In genomic region chr6:11785449-11785951, GRCh38 we compare ENCODE assay signal across 8 cellular contexts. TPM values are rescaled to one million over a fixed set of nuclear protein-coding genes. Genes with fewer than 3 reads are reported as not detected.
DNase-seq lines count a peak whose midpoint lies in the region; ATAC-seq, FAIRE-seq and TF ChIP-seq lines count a peak whose summit lies in the region.

No MANE protein-coding gene starts in this region.

- TF ChIP-seq EP300 in A549 (IDR thresholded peaks at IDR 0.05) = no peak

- 31% methylated on average over 8 of the region's 8 CpGs for WGBS in A549 (ENCODE audit: missing lambda C conversion rate)

- H3K4me3 ChIP-seq in A549 (no peak overlapping the region), dorsolateral prefrontal cortex (no peak overlapping the region)

- H3K9me3 Mint-ChIP-seq in T-helper 1 cell treated with Interleukin-12 subunit alpha and Interleukin-12 subunit beta and Interleukin-4 antibody, amounts not matched to agents 30 μg/mL and 1 μg/mL, for 36 hours = peaks cover 11% of the 10 kb centered on the region

- H3K4me2 ChIP-seq in A549 = peak overlapping the region; percentile 53

- TF ChIP-seq CTCF in A549 (IDR thresholded peaks at IDR 0.05) (no peak), dorsolateral prefrontal cortex (IDR thresholded peaks at IDR 0.05 in 54 of 56, conservative IDR thresholded peaks at IDR 0.05 in 2 of 56; ENCODE audit: low read depth in 1 of 56, partially characterized antibody in 56 of 56) (no peak)

- no peaks in the 10 kb centered on the region for H3K27me3 Mint-ChIP-seq in T-helper 1 cell treated with Interleukin-12 subunit alpha and Interleukin-12 subunit beta and Interleukin-4 antibody, amounts not matched to agents 30 μg/mL and 1 μg/mL, for 36 hours (ENCODE audit: low read depth)

- H3K27me3 ChIP-seq in dorsolateral prefrontal cortex = no peaks in the 10 kb centered on the region

- FAIRE-seq in A549 (lab: Jason Lieb, UNC) = no peak
- FAIRE-seq in urothelium cell line (lab: Jason Lieb, UNC) = no peak

- peak in 1 of 2 experiments; percentile 43; a peak in 3 of 6 replicates for ATAC-seq in A549
- peak; percentile 49 for ATAC-seq in GM18519 (IDR thresholded peaks at IDR 0.05; ENCODE audit: low FRiP score, unreplicated experiment)
- peak; percentile 42 for ATAC-seq in HG03025 (IDR thresholded peaks at IDR 0.05; ENCODE audit: low FRiP score, unreplicated experiment)

- H3K27ac Mint-ChIP-seq in T-helper 1 cell treated with Interleukin-12 subunit alpha and Interleukin-12 subunit beta and Interleukin-4 antibody, amounts not matched to agents 30 μg/mL and 1 μg/mL, for 36 hours = no peak overlapping the region

- TF ChIP-seq RAD21 in A549 (conservative IDR thresholded peaks at IDR 0.05 in 1 of 2, IDR thresholded peaks at IDR 0.05 in 1 of 2) = no peak

- TF ChIP-seq POLR2A in A549 (IDR thresholded peaks at IDR 0.05; ENCODE audit: low read length) = no peak

- peaks cover 16% of the 10 kb centered on the region for H3K4me1 Mint-ChIP-seq in T-helper 1 cell treated with Interleukin-12 subunit alpha and Interleukin-12 subunit beta and Interleukin-4 antibody, amounts not matched to agents 30 μg/mL and 1 μg/mL, for 36 hours (ENCODE audit: low read depth)

- POLR2A ChIA-PET in A549 (lab: Yijun Ruan, JAX) = no interaction called here

- 0 out of 6 replicates have a peak overlapping the region, but pooled peaks of 1 of the 2 experiments have one; percentile 24 for H3K27ac ChIP-seq in A549
- H3K27ac ChIP-seq in dorsolateral prefrontal cortex = no peak overlapping the region

- H3K4me3 Mint-ChIP-seq in T-helper 1 cell treated with Interleukin-12 subunit alpha and Interleukin-12 subunit beta and Interleukin-4 antibody, amounts not matched to agents 30 μg/mL and 1 μg/mL, for 36 hours = peak overlapping the region; percentile 62

- intact Hi-C loops in dorsolateral prefrontal cortex (cut with DNase I) = no loop called here

- peaks cover 12% of the 10 kb centered on the region for H3K4me1 ChIP-seq in A549

- no peaks in the 10 kb centered on the region for H3K9me3 ChIP-seq in A549

- peaks cover 1% of the 10 kb centered on the region for H3K36me3 Mint-ChIP-seq in T-helper 1 cell treated with Interleukin-12 subunit alpha and Interleukin-12 subunit beta and Interleukin-4 antibody, amounts not matched to agents 30 μg/mL and 1 μg/mL, for 36 hours (ENCODE audit: low read depth)

- CTCF ChIA-PET in A549 (lab: Yijun Ruan, JAX) = interaction anchor here (0.6 to 1.9 kb wide), 4 partner anchors 9 to 206 kb away, joined by 3 to 5 read pairs (median 4); no protein-coding TSS in a partner anchor

- no peak for DNase-seq in A549 (ENCODE audit: low read depth in 1 of 2, low spot score in 1 of 2)
- DNase-seq in urothelium cell line (ENCODE audit: low spot score) = no peak
- DNase-seq in SHP77 (lab: John Stamatoyannopoulos, UW) = no peak
- DNase-seq in dorsolateral prefrontal cortex = no peak
- DNase-seq in AG20443 (ENCODE audit: low spot score) = no peak

TF ChIP-seq in A549, 52 proteins besides CTCF, POLR2A, EP300 and RAD21:
- no peak for TF ChIP-seq HEYL (CRISPR knock-in tag; IDR thresholded peaks at IDR 0.05)
- TF ChIP-seq CEBPB (IDR thresholded peaks at IDR 0.05) = no peak
- TF ChIP-seq CHD2 (IDR thresholded peaks at IDR 0.05; ENCODE audit: low read length, partially characterized antibody) = no peak
- no peak for TF ChIP-seq ZFP36 (IDR thresholded peaks at IDR 0.05; ENCODE audit: borderline replicate concordance, partially characterized antibody)
- TF ChIP-seq HOXB5 (CRISPR knock-in tag; IDR thresholded peaks at IDR 0.05) = no peak
- TF ChIP-seq SREBF2 (IDR thresholded peaks at IDR 0.05) = no peak
- TF ChIP-seq, protein P1, sequence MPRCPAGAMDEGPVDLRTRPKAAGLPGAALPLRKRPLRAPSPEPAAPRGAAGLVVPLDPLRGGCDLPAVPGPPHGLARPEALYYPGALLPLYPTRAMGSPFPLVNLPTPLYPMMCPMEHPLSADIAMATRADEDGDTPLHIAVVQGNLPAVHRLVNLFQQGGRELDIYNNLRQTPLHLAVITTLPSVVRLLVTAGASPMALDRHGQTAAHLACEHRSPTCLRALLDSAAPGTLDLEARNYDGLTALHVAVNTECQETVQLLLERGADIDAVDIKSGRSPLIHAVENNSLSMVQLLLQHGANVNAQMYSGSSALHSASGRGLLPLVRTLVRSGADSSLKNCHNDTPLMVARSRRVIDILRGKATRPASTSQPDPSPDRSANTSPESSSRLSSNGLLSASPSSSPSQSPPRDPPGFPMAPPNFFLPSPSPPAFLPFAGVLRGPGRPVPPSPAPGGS (IDR thresholded peaks at IDR 0.05) = no peak
- TF ChIP-seq JUNB (IDR thresholded peaks at IDR 0.05) = no peak
- TF ChIP-seq ZNF302 (CRISPR knock-in tag; IDR thresholded peaks at IDR 0.05) = no peak
- no peak for TF ChIP-seq HES2 (IDR thresholded peaks at IDR 0.05)
- no peak for TF ChIP-seq MYC (IDR thresholded peaks at IDR 0.05; ENCODE audit: borderline replicate concordance, low read length)
- TF ChIP-seq KDM1A (IDR thresholded peaks at IDR 0.05; ENCODE audit: low read depth) = no peak
- TF ChIP-seq NPAS2 (CRISPR knock-in tag; IDR thresholded peaks at IDR 0.05; ENCODE audit: borderline replicate concordance) = no peak
- no peak for TF ChIP-seq MAFK (IDR thresholded peaks at IDR 0.05; ENCODE audit: partially characterized antibody)
- no peak for TF ChIP-seq TP53 (CRISPR knock-in tag; IDR thresholded peaks at IDR 0.05)
- no peak for TF ChIP-seq POLR2AphosphoS2 (conservative IDR thresholded peaks at IDR 0.05; ENCODE audit: low read length)
- TF ChIP-seq HMGXB4 (CRISPR knock-in tag; IDR thresholded peaks at IDR 0.05; ENCODE audit: borderline replicate concordance) = no peak
- no peak for TF ChIP-seq FOSL2 (IDR thresholded peaks at IDR 0.05)
- TF ChIP-seq FOSL2 (CRISPR knock-in tag; IDR thresholded peaks at IDR 0.05) = no peak
- no peak for TF ChIP-seq PHF8 (IDR thresholded peaks at IDR 0.05; ENCODE audit: borderline replicate concordance, low read depth)
- no peak for TF ChIP-seq PBX3 (IDR thresholded peaks at IDR 0.05)
TF ChIP-seq in A549: peak in this region for 0.

RNA-seq across cellular contexts. Expression of gene ADTRP, which starts 6.9 kb away (rescaled TPM):
- polyA plus RNA-seq in A549 (2011; rRNA removed) (0.57 and 0.82 TPM in 2 replicates), A549 (2017; fragmentation: RNase III; extraction: RNeasy Plus Mini Kit Qiagen cat#74134 plus additional on column Dnase treatment) (0.35 to 0.59 TPM (median 0.42 TPM) in 3 replicates)
- polyA plus RNA-seq in A549 (2012; cell fraction: cytosol; rRNA removed) = 0.12 and 0.21 TPM in 2 replicates
- polyA plus RNA-seq in A549 (2012; cell fraction: nucleus; rRNA removed) = 0.11 and 0.19 TPM in 2 replicates
- polyA minus RNA-seq in A549 (2011; rRNA and poly(A)+ RNA removed) = 0.25 and 0.44 TPM in 2 replicates
- total RNA-seq in dorsolateral prefrontal cortex = 10 to 100 TPM in 34 of 120 experiments, 1 to 10 TPM in 83, under 1 TPM in 3; 0.47 to 21.1 (median 7.9) TPM
